24 cellular contexts compared by ENCODE assay signal in the genomic region with DNA sequence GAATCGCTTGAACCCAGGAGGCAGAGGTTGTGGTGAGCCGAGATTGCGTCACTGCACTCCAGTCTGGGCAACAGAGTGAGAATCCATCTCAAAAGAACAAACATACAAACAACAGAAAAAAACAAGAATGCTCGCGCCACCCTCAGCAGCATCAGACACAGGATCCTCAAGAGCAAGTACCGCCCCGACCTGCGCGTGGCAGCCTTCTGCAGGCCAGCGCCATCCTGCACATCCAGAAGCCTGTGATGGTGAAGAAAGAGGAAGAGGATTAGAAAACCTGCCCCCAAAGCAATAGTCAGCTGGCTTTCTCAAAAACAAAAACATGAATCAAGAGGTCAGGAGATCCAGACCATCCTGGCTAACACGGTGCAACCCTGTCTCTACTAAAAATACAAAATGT.
"Had no signal": no experiment of that assay in that cellular context is flagged by ENCODE, and none has a peak within 500 bp of the region (broad histone marks: within the 10 kb centered on the region; RNA-seq: fewer than 3 reads in every experiment).

No MANE protein-coding gene starts in this region.

- H3K4me3 ChIP-seq: dorsolateral prefrontal cortex, mucosa of descending colon, pancreas, smooth muscle cell, stomach, thyroid gland, upper lobe of right lung, uterus had no signal

- ATAC-seq: mucosa of descending colon; natural killer cell treated with Interleukin-12 subunit alpha and Interleukin-12 subunit beta and Interleukin-15 and Interleukin-18, amount 100 ng/mL, for 72 hours; pancreas; sciatic nerve; upper lobe of right lung had no signal

- H3K27ac ChIP-seq: dorsolateral prefrontal cortex, neutrophil, pancreas, stomach, thyroid gland, upper lobe of right lung, uterus had no signal

- H3K4me2 ChIP-seq: smooth muscle cell had no signal

- H3K9me3 ChIP-seq: mucosa of descending colon, neutrophil, pancreas, stomach, thyroid gland, upper lobe of right lung, uterus had no signal

- FAIRE-seq: colon, frontal cortex, keratinocyte, pancreas had no signal

- H3K36me3 ChIP-seq: neutrophil, pancreas, stomach, thyroid gland, upper lobe of right lung, uterus had no signal

- DNase-seq: dorsolateral prefrontal cortex; effector CD4-positive, alpha-beta T cell; hypothalamus; immature natural killer cell; mesenchymal stem cell; mucosa of descending colon; naive B cell; pancreas; stimulated activated CD4-positive, alpha-beta T cell treated with anti-CD3 and anti-CD28 coated beads, Interleukin-12 subunit alpha, Interleukin-12 subunit beta, amount 100 ng/mL, for 4 hours; stimulated activated CD4-positive, alpha-beta T cell treated with anti-CD3 and anti-CD28 coated beads, Interleukin-1b, Interleukin-23, amount 100 ng/mL, for 48 hours; stimulated activated CD4-positive, alpha-beta T cell treated with anti-CD3 and anti-CD28 coated beads, Interleukin-4, amount 100 ng/mL, for 1 hour; stimulated activated CD8-positive, alpha-beta memory T cell treated with anti-CD3 and anti-CD28 coated beads, Interleukin-4, amount 100 ng/mL, for 48 hours; stimulated activated naive CD4-positive, alpha-beta T cell treated with Interleukin-2 at 50 U/mL for 16 hours; thyroid gland; upper lobe of right lung; uterus had no signal

- H3K4me1 ChIP-seq: pancreas, upper lobe of right lung, uterus had no signal

- H3K27me3 ChIP-seq: dorsolateral prefrontal cortex, neutrophil, pancreas, stomach, thyroid gland, upper lobe of right lung, uterus had no signal
